Comparison of ENCODE assay signal across 28 cellular contexts in genomic region chr10:132926070-132926469, GRCh38. TPM values are rescaled to one million over a fixed set of nuclear protein-coding genes. Genes with fewer than 3 reads are reported as not detected.
"Had no signal": no experiment of that assay in that cellular context is flagged by ENCODE, and none has a peak within 500 bp of the region (broad histone marks: within the 10 kb centered on the region; RNA-seq: fewer than 3 reads in every experiment).

No MANE protein-coding gene starts in this region.

- DNase-seq: activated CD4-positive, alpha-beta memory T cell treated with anti-CD3 and anti-CD28 coated beads for 36 hours; activated CD4-positive, alpha-beta T cell treated with anti-CD3 and anti-CD28 coated beads, Interleukin-2, amount 10 ng/mL, durations not matched to agents 7 days and 5 days; activated CD4-positive, CD25-positive, alpha-beta regulatory T cell; activated CD8-positive, alpha-beta memory T cell treated with anti-CD3 and anti-CD28 coated beads for 24 hours; activated gamma-delta T cell; activated naive CD8-positive, alpha-beta T cell treated with anti-CD3 and anti-CD28 coated beads, Interleukin-2, amount 10 ng/mL, durations not matched to agents 7 days and 5 days; activated T-cell treated with anti-CD3 and anti-CD28 coated beads, Interleukin-2, amount 50 U/mL, for 4 hours; adrenal gland; anterior cingulate cortex; caudate nucleus; Kasumi-1; KBM-7; NCI-H1105 treated with DMSO at 0.1 percent for 48 hours; NCI-H1436 treated with DMSO at 0.1 percent for 48 hours; NCI-H187 treated with DMSO at 0.1 percent for 48 hours; NCI-H2081 treated with DMSO at 0.1 percent for 48 hours; NCI-H226; NCI-H526; NCI-H774; NK-92 treated with Interleukin-12 subunit alpha and Interleukin-12 subunit beta, amount 100 ng/mL, for 24 hours; OCI-M1; Peyer's patch; SHP77 treated with DMSO at 0.1 percent for 48 hours; T-cell had no signal

- ATAC-seq: activated T-cell treated with anti-CD3 and anti-CD28 coated beads, Interleukin-2, amount 50 U/mL, for 4 hours; activated T-helper 17 cell treated with anti-CD3 and anti-CD28 coated beads, Interleukin-2, amount 50 U/mL, for 72 hours had no signal

- H3K4me1 Mint-ChIP-seq: activated CD4-positive, alpha-beta T cell treated with anti-CD3 and anti-CD28 coated beads, Interleukin-2, amount 10 ng/mL, durations not matched to agents 7 days and 5 days; activated naive CD8-positive, alpha-beta T cell treated with anti-CD3 and anti-CD28 coated beads, Interleukin-2, amount 10 ng/mL, durations not matched to agents 7 days and 5 days; activated T-helper 17 cell treated with anti-CD3 and anti-CD28 coated beads, Interleukin-2, amount 50 U/mL, for 72 hours; T-cell had no signal

- H3K9me3 Mint-ChIP-seq: activated CD4-positive, alpha-beta T cell treated with anti-CD3 and anti-CD28 coated beads, Interleukin-2, amount 10 ng/mL, durations not matched to agents 7 days and 5 days; activated naive CD8-positive, alpha-beta T cell treated with anti-CD3 and anti-CD28 coated beads, Interleukin-2, amount 10 ng/mL, durations not matched to agents 7 days and 5 days; activated T-cell treated with anti-CD3 and anti-CD28 coated beads, Interleukin-2, amount 50 U/mL, for 4 hours; activated T-helper 17 cell treated with anti-CD3 and anti-CD28 coated beads, Interleukin-2, amount 50 U/mL, for 72 hours; T-cell had no signal

- H3K27ac Mint-ChIP-seq: activated CD4-positive, alpha-beta memory T cell treated with anti-CD3 and anti-CD28 coated beads for 36 hours; activated CD4-positive, alpha-beta T cell treated with anti-CD3 and anti-CD28 coated beads, Interleukin-2, amount 10 ng/mL, durations not matched to agents 7 days and 5 days; activated naive CD8-positive, alpha-beta T cell treated with anti-CD3 and anti-CD28 coated beads, Interleukin-2, amount 10 ng/mL, durations not matched to agents 7 days and 5 days; activated T-helper 17 cell treated with anti-CD3 and anti-CD28 coated beads, Interleukin-2, amount 50 U/mL, for 72 hours; T-cell had no signal

- H3K4me3 ChIP-seq: adrenal gland, Peyer's patch had no signal

- H3K4me1 ChIP-seq: adrenal gland, Peyer's patch had no signal

- H3K27ac ChIP-seq: adrenal gland, Peyer's patch, RWPE1, VCaP had no signal

- H3K27me3 Mint-ChIP-seq: activated CD4-positive, alpha-beta memory T cell treated with anti-CD3 and anti-CD28 coated beads for 36 hours; activated CD4-positive, alpha-beta T cell treated with anti-CD3 and anti-CD28 coated beads, Interleukin-2, amount 10 ng/mL, durations not matched to agents 7 days and 5 days; activated naive CD8-positive, alpha-beta T cell treated with anti-CD3 and anti-CD28 coated beads, Interleukin-2, amount 10 ng/mL, durations not matched to agents 7 days and 5 days; activated T-helper 17 cell treated with anti-CD3 and anti-CD28 coated beads, Interleukin-2, amount 50 U/mL, for 72 hours had no signal

- H3K36me3 Mint-ChIP-seq: activated CD4-positive, alpha-beta memory T cell treated with anti-CD3 and anti-CD28 coated beads for 36 hours; activated naive CD8-positive, alpha-beta T cell treated with anti-CD3 and anti-CD28 coated beads, Interleukin-2, amount 10 ng/mL, durations not matched to agents 7 days and 5 days; T-cell had no signal

- H3K4me3 Mint-ChIP-seq: activated CD4-positive, alpha-beta memory T cell treated with anti-CD3 and anti-CD28 coated beads for 36 hours; activated CD4-positive, alpha-beta T cell treated with anti-CD3 and anti-CD28 coated beads, Interleukin-2, amount 10 ng/mL, durations not matched to agents 7 days and 5 days; activated naive CD8-positive, alpha-beta T cell treated with anti-CD3 and anti-CD28 coated beads, Interleukin-2, amount 10 ng/mL, durations not matched to agents 7 days and 5 days; activated T-cell treated with anti-CD3 and anti-CD28 coated beads, Interleukin-2, amount 50 U/mL, for 4 hours; activated T-helper 17 cell treated with anti-CD3 and anti-CD28 coated beads, Interleukin-2, amount 50 U/mL, for 72 hours; T-cell had no signal

- H3K36me3 ChIP-seq: adrenal gland, Peyer's patch had no signal

- H3K9me3 ChIP-seq: adrenal gland, Peyer's patch had no signal

- H3K27me3 ChIP-seq: adrenal gland, Peyer's patch had no signal

RNA-seq across cellular contexts. Expression of gene CFAP46, which starts 16.3 kb away (rescaled TPM):
- total RNA-seq: activated CD4-positive, alpha-beta T cell treated with anti-CD3 and anti-CD28 coated beads, Interleukin-2, amount 10 ng/mL, durations not matched to agents 7 days and 5 days; activated naive CD8-positive, alpha-beta T cell treated with anti-CD3 and anti-CD28 coated beads, Interleukin-2, amount 10 ng/mL, durations not matched to agents 7 days and 5 days; activated T-helper 17 cell treated with anti-CD3 and anti-CD28 coated beads, Interleukin-2, amount 50 U/mL, for 72 hours; Peyer's patch; SK-MEL-5; T-cell had no signal
